19 cellular contexts compared by ENCODE assay signal in genomic region chr6:106257195-106257594, GRCh38.
DNase-seq lines count a peak whose midpoint lies in the region; ATAC-seq, FAIRE-seq and TF ChIP-seq lines count a peak whose summit lies in the region.
"Had no signal": no experiment of that assay in that cellular context is flagged by ENCODE, and none has a peak within 500 bp of the region (broad histone marks: within the 10 kb centered on the region; RNA-seq: fewer than 3 reads in every experiment).

No MANE protein-coding gene starts in this region.

- peak; percentile 15 for FAIRE-seq in endothelial cell of umbilical vein (lab: Jason Lieb, UNC)

- no peak overlapping the region for H3K9ac ChIP-seq in endothelial cell of umbilical vein (replicated peaks; ENCODE audit: extremely low read depth, insufficient read depth, low read length)

- CTCF ChIA-PET in endothelial cell of umbilical vein (lab: Charles Lee), result interaction anchor here (0.9 to 2.1 kb wide), 3 partner anchors 16 to 825 kb away, joined by 3 to 8 read pairs (median 4); no protein-coding TSS in a partner anchor

- DNase-seq in NCI-H748 (lab: John Stamatoyannopoulos, UW; ENCODE audit: unreplicated experiment), result peak; percentile 7
- no peak for DNase-seq in NCI-H748 treated with DMSO at 0.1 percent for 48 hours (lab: John Stamatoyannopoulos, UW)
- DNase-seq in RKO (ENCODE audit: low spot score), result peak; percentile 23
- DNase-seq in endothelial cell of umbilical vein (ENCODE audit: low read depth, low spot score), result no peak
- DNase-seq in stimulated activated effector memory CD8-positive, alpha-beta T cell treated with anti-CD3 and anti-CD28 coated beads, Interleukin-12 subunit alpha, Interleukin-12 subunit beta, amount 100 ng/mL, for 72 hours (ENCODE audit: low spot score in 2 of 2), result no peak
- no peak for DNase-seq in germinal center (ENCODE audit: low spot score)
- DNase-seq: DMS153, hypothalamus, left cardiac atrium, midbrain, NCI-H2029, NCI-H524 had no signal

- H3K4me3 Mint-ChIP-seq in stimulated activated effector memory CD8-positive, alpha-beta T cell treated with anti-CD3 and anti-CD28 coated beads, Interleukin-12 subunit alpha, Interleukin-12 subunit beta, amount 100 ng/mL, for 72 hours, result no peak overlapping the region
- H3K4me3 Mint-ChIP-seq: activated naive CD4-positive, alpha-beta T cell treated with anti-CD3 and anti-CD28 coated beads, Interleukin-2, amount 50 U/mL, for 24 hours; brain; stimulated activated naive CD8-positive, alpha-beta T cell treated with anti-CD3 and anti-CD28 coated beads, Interleukin-15, Interleukin-2, amounts not matched to agents 100 ng/mL and 50 ng/mL, for 24 hours; type B pancreatic cell had no signal

- no TSS peak for BruUV-seq in endothelial cell of umbilical vein (replicated peaks; lab: Mats Ljungman, UMichigan)

- peak; percentile 55 for ATAC-seq in stimulated activated effector memory CD8-positive, alpha-beta T cell treated with anti-CD3 and anti-CD28 coated beads, Interleukin-12 subunit alpha, Interleukin-12 subunit beta, amount 100 ng/mL, for 72 hours
- ATAC-seq in HG02885 (IDR thresholded peaks at IDR 0.05; ENCODE audit: poor library complexity, unreplicated experiment) (no peak), GM18511 (IDR thresholded peaks at IDR 0.05; ENCODE audit: unreplicated experiment) (no peak)
- ATAC-seq: left cardiac atrium had no signal

- H4K20me1 ChIP-seq in endothelial cell of umbilical vein (replicated peaks; ENCODE audit: control insufficient read depth, extremely low read depth, insufficient read depth, low read length), result no peaks in the 10 kb centered on the region

- H3K4me1 Mint-ChIP-seq in stimulated activated effector memory CD8-positive, alpha-beta T cell treated with anti-CD3 and anti-CD28 coated beads, Interleukin-12 subunit alpha, Interleukin-12 subunit beta, amount 100 ng/mL, for 72 hours, result peaks cover 30% of the 10 kb centered on the region

- POLR2A ChIA-PET in endothelial cell of umbilical vein (lab: Charles Lee), result no interaction called here

- H3K4me1 ChIP-seq in endothelial cell of umbilical vein (ENCODE audit: control insufficient read depth, extremely low read depth, insufficient read depth, low read length), result peaks cover 4% of the 10 kb centered on the region

- no peak overlapping the region for H3K4me3 ChIP-seq in endothelial cell of umbilical vein (replicated peaks in 1 of 3; ENCODE audit: insufficient read depth in 1 of 3, low read depth in 1 of 3, low read length in 3 of 3)

- intact Hi-C loops in endothelial cell of umbilical vein (cut with micrococcal nuclease), result no loop called here

- H3K9me1 ChIP-seq in endothelial cell of umbilical vein (replicated peaks; ENCODE audit: control insufficient read depth, extremely low read depth, insufficient read depth, low read length), result no peaks in the 10 kb centered on the region

- dilution Hi-C loops in endothelial cell of umbilical vein (cut with MboI; ENCODE audit: extremely low pct_ligation_motif_present, low sequenced_read_pairs), result no loop called here

- H3K27ac ChIP-seq in endothelial cell of umbilical vein (ENCODE audit: insufficient read depth, low read depth, low read length), result no peak overlapping the region
- H3K27ac ChIP-seq: C4-2B had no signal

- no peaks in the 10 kb centered on the region for H3K36me3 ChIP-seq in endothelial cell of umbilical vein (ENCODE audit: control insufficient read depth in 2 of 2, extremely low read depth in 1 of 2, insufficient read depth in 2 of 2, low read length in 2 of 2)

- H3K27ac Mint-ChIP-seq in stimulated activated effector memory CD8-positive, alpha-beta T cell treated with anti-CD3 and anti-CD28 coated beads, Interleukin-12 subunit alpha, Interleukin-12 subunit beta, amount 100 ng/mL, for 72 hours, result no peak overlapping the region
- H3K27ac Mint-ChIP-seq: activated naive CD4-positive, alpha-beta T cell treated with anti-CD3 and anti-CD28 coated beads, Interleukin-2, amount 50 U/mL, for 24 hours; brain; stimulated activated naive CD8-positive, alpha-beta T cell treated with anti-CD3 and anti-CD28 coated beads, Interleukin-15, Interleukin-2, amounts not matched to agents 100 ng/mL and 50 ng/mL, for 24 hours; type B pancreatic cell had no signal

- H3K79me2 ChIP-seq in endothelial cell of umbilical vein (ENCODE audit: control insufficient read depth, insufficient read depth, low read length), result peaks cover 23% of the 10 kb centered on the region

- TF ChIP-seq CTCF in endothelial cell of umbilical vein (IDR thresholded peaks at IDR 0.05; ENCODE audit: extremely low read depth in 1 of 2, insufficient read depth in 1 of 2, low read depth in 1 of 2, low read length in 2 of 2), result no peak

- H3K36me3 Mint-ChIP-seq in stimulated activated effector memory CD8-positive, alpha-beta T cell treated with anti-CD3 and anti-CD28 coated beads, Interleukin-12 subunit alpha, Interleukin-12 subunit beta, amount 100 ng/mL, for 72 hours, result no peaks in the 10 kb centered on the region

- H3K4me2 ChIP-seq in endothelial cell of umbilical vein (ENCODE audit: insufficient read depth, low read length), result no peak overlapping the region

- no peaks in the 10 kb centered on the region for H3K9me3 Mint-ChIP-seq in stimulated activated effector memory CD8-positive, alpha-beta T cell treated with anti-CD3 and anti-CD28 coated beads, Interleukin-12 subunit alpha, Interleukin-12 subunit beta, amount 100 ng/mL, for 72 hours
- H3K9me3 Mint-ChIP-seq: activated naive CD4-positive, alpha-beta T cell treated with anti-CD3 and anti-CD28 coated beads, Interleukin-2, amount 50 U/mL, for 24 hours; brain; stimulated activated naive CD8-positive, alpha-beta T cell treated with anti-CD3 and anti-CD28 coated beads, Interleukin-15, Interleukin-2, amounts not matched to agents 100 ng/mL and 50 ng/mL, for 24 hours had no signal

- H2AFZ ChIP-seq in endothelial cell of umbilical vein (ENCODE audit: low read depth, low read length), result no peak overlapping the region

- TF ChIP-seq POLR2A in endothelial cell of umbilical vein (IDR thresholded peaks at IDR 0.05; ENCODE audit: low read depth, low read length), result no peak

- H3K27me3 ChIP-seq in endothelial cell of umbilical vein (ENCODE audit: control insufficient read depth in 2 of 2, insufficient read depth in 2 of 2, low read length in 2 of 2), result no peaks in the 10 kb centered on the region

- H3K9me3 ChIP-seq in endothelial cell of umbilical vein (replicated peaks; ENCODE audit: control insufficient read depth, insufficient read depth, low read length), result no peaks in the 10 kb centered on the region

TF ChIP-seq in endothelial cell of umbilical vein, 7 proteins besides CTCF, POLR2A, EP300 and RAD21:
- no peak for TF ChIP-seq POLR2AphosphoS5 (IDR thresholded peaks at IDR 0.05; ENCODE audit: insufficient read depth, low read depth, low read length)
- TF ChIP-seq MAX (IDR thresholded peaks at IDR 0.05; ENCODE audit: insufficient read depth, insufficient read length), result no peak
- no peak for TF ChIP-seq EZH2 (IDR thresholded peaks at IDR 0.05; ENCODE audit: borderline replicate concordance, low read depth, low read length, severe bottlenecking)
- no peak for TF ChIP-seq FOS (IDR thresholded peaks at IDR 0.05; ENCODE audit: borderline replicate concordance, insufficient read depth, low read length)
- no peak for TF ChIP-seq JUN (IDR thresholded peaks at IDR 0.05; ENCODE audit: borderline replicate concordance, insufficient read depth, insufficient read length, low read depth)
- TF ChIP-seq GATA2 (IDR thresholded peaks at IDR 0.05; ENCODE audit: insufficient read depth, insufficient read length, low read depth, low read length), result no peak
- TF ChIP-seq MYC (IDR thresholded peaks at IDR 0.05; ENCODE audit: low read depth, low read length), result no peak

Comparison
In these comparisons a context has a peak if more than half of its experiments do, and no peak if none do; other contexts are left out.
1. DNase-seq: peak in NCI-H748 (single experiment) and RKO (single experiment); none in NCI-H748 treated with DMSO at 0.1 percent for 48 hours (single experiment), endothelial cell of umbilical vein (single experiment), stimulated activated effector memory CD8-positive, alpha-beta T cell treated with anti-CD3 and anti-CD28 coated beads, Interleukin-12 subunit alpha, Interleukin-12 subunit beta, amount 100 ng/mL, for 72 hours (0 of 2) and germinal center (single experiment).